ENCODE assay signal across 29 cellular contexts in genomic region chr5:20323323-20323722, GRCh38.
"Had no signal": no experiment of that assay in that cellular context is flagged by ENCODE, and none has a peak within 500 bp of the region (broad histone marks: within the 10 kb centered on the region; RNA-seq: fewer than 3 reads in every experiment).

No MANE protein-coding gene starts in this region.

- H3K4me3 Mint-ChIP-seq: activated CD4-positive, alpha-beta memory T cell treated with anti-CD3 and anti-CD28 coated beads, Interleukin-2, amount 10 ng/mL, durations not matched to agents 7 days and 5 days; activated CD4-positive, alpha-beta T cell treated with anti-CD3 and anti-CD28 coated beads, Interleukin-2, amount 10 ng/mL, durations not matched to agents 7 days and 5 days; activated naive CD8-positive, alpha-beta T cell; activated T-cell treated with anti-CD3 and anti-CD28 coated beads, Interleukin-2, amount 50 U/mL, for 4 hours; activated T-helper 17 cell treated with anti-CD3 and anti-CD28 coated beads, Interleukin-2, amount 50 U/mL, for 72 hours; brain had no signal

- H3K4me2 ChIP-seq: hepatocyte had no signal

- ATAC-seq: activated T-cell treated with anti-CD3 and anti-CD28 coated beads, Interleukin-2, amount 50 U/mL, for 4 hours; activated T-helper 17 cell treated with anti-CD3 and anti-CD28 coated beads, Interleukin-2, amount 50 U/mL, for 72 hours; gastroesophageal sphincter; heart right ventricle had no signal

- H3K4me1 Mint-ChIP-seq: activated CD4-positive, alpha-beta memory T cell treated with anti-CD3 and anti-CD28 coated beads, Interleukin-2, amount 10 ng/mL, durations not matched to agents 7 days and 5 days; activated CD4-positive, alpha-beta T cell treated with anti-CD3 and anti-CD28 coated beads, Interleukin-2, amount 10 ng/mL, durations not matched to agents 7 days and 5 days; activated T-helper 17 cell treated with anti-CD3 and anti-CD28 coated beads, Interleukin-2, amount 50 U/mL, for 72 hours; brain had no signal

- H3K4me1 ChIP-seq: breast epithelium, colonic mucosa, esophagus squamous epithelium, gastroesophageal sphincter, heart right ventricle had no signal

- H3K27me3 Mint-ChIP-seq: activated CD4-positive, alpha-beta memory T cell treated with anti-CD3 and anti-CD28 coated beads, Interleukin-2, amount 10 ng/mL, durations not matched to agents 7 days and 5 days; activated CD4-positive, alpha-beta T cell treated with anti-CD3 and anti-CD28 coated beads, Interleukin-2, amount 10 ng/mL, durations not matched to agents 7 days and 5 days; activated naive CD8-positive, alpha-beta T cell; activated T-helper 17 cell treated with anti-CD3 and anti-CD28 coated beads, Interleukin-2, amount 50 U/mL, for 72 hours had no signal

- H3K27me3 ChIP-seq: breast epithelium, cardiac muscle cell, colonic mucosa, esophagus squamous epithelium, gastroesophageal sphincter, heart right ventricle, hepatocyte had no signal

- DNase-seq: activated CD4-positive, alpha-beta memory T cell treated with anti-CD3 and anti-CD28 coated beads, Interleukin-2, amount 10 ng/mL, durations not matched to agents 7 days and 5 days; activated CD4-positive, alpha-beta T cell treated with anti-CD3 and anti-CD28 coated beads for 1 hour; activated CD4-positive, alpha-beta T cell treated with anti-CD3 and anti-CD28 coated beads for 4 hours; activated CD4-positive, alpha-beta T cell treated with anti-CD3 and anti-CD28 coated beads, Interleukin-2, amount 10 ng/mL, durations not matched to agents 7 days and 5 days; activated CD4-positive, alpha-beta T cell treated with anti-CD3 and anti-CD28 coated beads, Interleukin-2, amount 50 U/mL, for 4 hours; activated CD8-positive, alpha-beta memory T cell treated with anti-CD3 and anti-CD28 coated beads for 24 hours; activated effector memory CD4-positive, alpha-beta T cell treated with Interleukin-2 at 50 U/mL for 16 hours; activated gamma-delta T cell treated with Interleukin-2 at 50 U/mL for 16 hours; activated naive CD4-positive, alpha-beta T cell treated with anti-CD3 and anti-CD28 coated beads, Interleukin-2, amount 50 U/mL, for 16 hours; activated naive CD4-positive, alpha-beta T cell treated with Interleukin-2 at 50 U/mL for 16 hours; activated T-cell treated with anti-CD3 and anti-CD28 coated beads, Interleukin-2, amount 50 U/mL, for 4 hours; amygdala; aorta; central memory CD4-positive, alpha-beta T cell; cerebellar nuclear complex; colonic mucosa; effector CD8-positive, alpha-beta T cell; esophagus squamous epithelium; foreskin melanocyte; heart right ventricle; T-helper 2 cell had no signal

- H3K27ac ChIP-seq: breast epithelium, cardiac muscle cell, colonic mucosa, epithelial cell of prostate, esophagus squamous epithelium, gastroesophageal sphincter, heart right ventricle, hepatocyte had no signal

- H3K36me3 Mint-ChIP-seq: activated naive CD8-positive, alpha-beta T cell; brain had no signal

- H3K9me3 ChIP-seq: breast epithelium, colonic mucosa, esophagus squamous epithelium, gastroesophageal sphincter had no signal

- H3K79me2 ChIP-seq: hepatocyte had no signal

- H3K4me3 ChIP-seq: breast epithelium, cardiac muscle cell, colonic mucosa, esophagus squamous epithelium, gastroesophageal sphincter, heart right ventricle, hepatocyte had no signal

- H3K36me3 ChIP-seq: breast epithelium, cardiac muscle cell, colonic mucosa, esophagus squamous epithelium, gastroesophageal sphincter, heart right ventricle had no signal

- H3K27ac Mint-ChIP-seq: activated CD4-positive, alpha-beta memory T cell treated with anti-CD3 and anti-CD28 coated beads, Interleukin-2, amount 10 ng/mL, durations not matched to agents 7 days and 5 days; activated CD4-positive, alpha-beta T cell treated with anti-CD3 and anti-CD28 coated beads, Interleukin-2, amount 10 ng/mL, durations not matched to agents 7 days and 5 days; activated naive CD8-positive, alpha-beta T cell; activated T-helper 17 cell treated with anti-CD3 and anti-CD28 coated beads, Interleukin-2, amount 50 U/mL, for 72 hours; brain had no signal

- H3K9me3 Mint-ChIP-seq: brain had no signal

- H2AFZ ChIP-seq: hepatocyte had no signal
